In genomic region chr17:35433075-35433894, GRCh38 we compare ENCODE assay signal across 8 cellular contexts. TPM values are rescaled to one million over a fixed set of nuclear protein-coding genes. Genes with fewer than 3 reads are reported as not detected.
DNase-seq lines count a peak whose midpoint lies in the region; ATAC-seq, FAIRE-seq and TF ChIP-seq lines count a peak whose summit lies in the region.

No MANE protein-coding gene starts in this region.

- no peak for TF ChIP-seq POLR2A in gastrocnemius medialis (IDR thresholded peaks at IDR 0.05)

- TF ChIP-seq CTCF in astrocyte (IDR thresholded peaks at IDR 0.05; ENCODE audit: insufficient read depth, low read depth, low read length) (peak; percentile 15), hepatocyte (IDR thresholded peaks at IDR 0.05; ENCODE audit: poor library complexity) (no peak), gastrocnemius medialis (IDR thresholded peaks at IDR 0.05 in 4 of 5, conservative IDR thresholded peaks at IDR 0.05 in 1 of 5) (no peak)

- peak; percentile 24 to 81 (median 30) for DNase-seq in CD4-positive, alpha-beta memory T cell
- DNase-seq in T-helper 17 cell (no peak), astrocyte (ENCODE audit: low read depth) (peak; percentile 99), hepatocyte (ENCODE audit: low spot score) (peak; percentile 94), gastrocnemius medialis (peak; percentile 41 to 59), DMS79 (lab: John Stamatoyannopoulos, UW) (no peak)

- in situ Hi-C loops in gastrocnemius medialis (cut with MboI; ENCODE audit: low sequenced_read_pairs in 4 of 4), result loop anchor here in 1 of 4 donors (25.0 kb wide), 1 partner anchor 104 kb away; the partner anchor contains the start of gene SLFN12L

- H3K27me3 ChIP-seq in CD4-positive, alpha-beta memory T cell (ENCODE audit: insufficient read depth, low read length), result no peaks in the 10 kb centered on the region
- H3K27me3 ChIP-seq in astrocyte (ENCODE audit: insufficient read depth, low read length) (no peaks in the 10 kb centered on the region), hepatocyte (no peaks in the 10 kb centered on the region), gastrocnemius medialis (peaks cover 7 to 13% (median 13%) of the 10 kb centered on the region in 3 donors)

- no peaks in the 10 kb centered on the region for H3K9me2 ChIP-seq in hepatocyte (replicated peaks; ENCODE audit: insufficient read depth)

- H3K4me3 Mint-ChIP-seq in CD4-positive, alpha-beta memory T cell, result peak overlapping the region; percentile 93 to 100 (median 97)
- peak overlapping the region; percentile 98 for H3K4me3 Mint-ChIP-seq in T-helper 17 cell
- H3K4me3 Mint-ChIP-seq in astrocyte (ENCODE audit: unreplicated experiment), result peak overlapping the region; percentile 97

- H3K9me3 Mint-ChIP-seq in CD4-positive, alpha-beta memory T cell, result peaks cover 0 to 2% (median 0%) of the 10 kb centered on the region in 8 donors
- no peaks in the 10 kb centered on the region for H3K9me3 Mint-ChIP-seq in astrocyte (ENCODE audit: unreplicated experiment)

- CTCF ChIA-PET in CD4-positive, alpha-beta memory T cell (lab: Charles Lee; ENCODE audit: partially characterized antibody), result interaction anchor here (0.6 to 2.2 kb wide), 6 partner anchors 15 to 171 kb away, joined by 3 to 10 read pairs (median 6); partner anchors contain the start of gene SLFN13

- WGBS in hepatocyte (ENCODE audit: low lambda C conversion rate, missing lambda C conversion rate), result 31% methylated on average over 19 of the region's 19 CpGs

- H4K20me1 ChIP-seq in astrocyte (ENCODE audit: insufficient read depth, low read length), result peaks cover 27% of the 10 kb centered on the region
- H4K20me1 ChIP-seq in hepatocyte (ENCODE audit: insufficient read depth, poor library complexity, severe bottlenecking), result no peaks in the 10 kb centered on the region

- peak overlapping the region; percentile 79 to 83 for H3K4me3 ChIP-seq in CD4-positive, alpha-beta memory T cell (ENCODE audit: low read length in 2 of 2)
- H3K4me3 ChIP-seq in astrocyte (ENCODE audit: insufficient read depth, low read depth, low read length) (peak overlapping the region; percentile 83), hepatocyte (peak overlapping the region; percentile 32), gastrocnemius medialis (peak overlapping the region; percentile 53 to 67 (median 58))

- POLR2A ChIA-PET in CD4-positive, alpha-beta memory T cell (lab: Charles Lee; ENCODE audit: partially characterized antibody), result interaction anchor here (0.6 to 2.6 kb wide), 17 partner anchors 15 to 273 kb away, joined by 3 to 39 read pairs (median 5); partner anchors contain the start of genes PEX12, SLFN11, SLFN12L and SLFN13

- H3K27ac Mint-ChIP-seq in CD4-positive, alpha-beta memory T cell, result peak overlapping the region; percentile 70 to 97 (median 91)
- H3K27ac Mint-ChIP-seq in T-helper 17 cell (peak overlapping the region; percentile 94), astrocyte (ENCODE audit: unreplicated experiment) (peak overlapping the region; percentile 99)

- no peaks in the 10 kb centered on the region for H3K9me3 ChIP-seq in CD4-positive, alpha-beta memory T cell (ENCODE audit: control insufficient read depth in 1 of 2, low read length in 2 of 2)
- H3K9me3 ChIP-seq in T-helper 17 cell (ENCODE audit: control insufficient read depth, low read length, poor library complexity, severe bottlenecking) (no peaks in the 10 kb centered on the region), astrocyte (ENCODE audit: insufficient read depth, low read depth, low read length) (no peaks in the 10 kb centered on the region), hepatocyte (ENCODE audit: low read depth) (no peaks in the 10 kb centered on the region), gastrocnemius medialis (no peaks in the 10 kb centered on the region)

- H3K79me2 ChIP-seq in astrocyte (ENCODE audit: insufficient read depth, low read length) (peaks cover 39% of the 10 kb centered on the region), hepatocyte (peaks cover 16% of the 10 kb centered on the region)

- peak; percentile 60 for ATAC-seq in HG02885 (IDR thresholded peaks at IDR 0.05; ENCODE audit: poor library complexity, unreplicated experiment)
- ATAC-seq in T-helper 17 cell, result peak; percentile 62
- peak; percentile 68 to 72 for ATAC-seq in gastrocnemius medialis
- ATAC-seq in GM19467 (IDR thresholded peaks at IDR 0.05; ENCODE audit: unreplicated experiment), result no peak

- peaks cover 39% of the 10 kb centered on the region for H3K4me1 ChIP-seq in CD4-positive, alpha-beta memory T cell (ENCODE audit: insufficient read depth, low read length)
- H3K4me1 ChIP-seq in astrocyte (ENCODE audit: insufficient read depth, low read length), result peaks cover 14% of the 10 kb centered on the region
- peaks cover 8% of the 10 kb centered on the region for H3K4me1 ChIP-seq in hepatocyte (ENCODE audit: insufficient read depth)
- H3K4me1 ChIP-seq in gastrocnemius medialis, result peaks cover 0 to 8% of the 10 kb centered on the region in 2 donors

- H3K9ac ChIP-seq in astrocyte (ENCODE audit: low read length), result peak overlapping the region; percentile 85

- intact Hi-C loops in CD4-positive, alpha-beta memory T cell (cut with micrococcal nuclease), result loop anchor here (2.0 kb wide), 4 partner anchors 54 to 120 kb away; partner anchors contain the start of gene SLFN11
- intact Hi-C loops in gastrocnemius medialis (cut with DNase I; ENCODE audit: low total_unique reads), result loop anchor here (5.0 to 10.0 kb wide), 2 partner anchors 58 to 99 kb away; partner anchors contain the start of gene SLFN11

- peaks cover 0 to 8% of the 10 kb centered on the region in 2 donors for H3K36me3 Mint-ChIP-seq in CD4-positive, alpha-beta memory T cell
- H3K36me3 Mint-ChIP-seq in T-helper 17 cell (ENCODE audit: low read depth) (peaks cover 2% of the 10 kb centered on the region), astrocyte (ENCODE audit: low read depth, unreplicated experiment) (peaks cover 5% of the 10 kb centered on the region)

- peak overlapping the region; percentile 91 for H3K4me2 ChIP-seq in astrocyte (ENCODE audit: low read length)
- H3K4me2 ChIP-seq in hepatocyte, result peak overlapping the region; percentile 72

- H3K36me3 ChIP-seq in CD4-positive, alpha-beta memory T cell (ENCODE audit: insufficient read depth, low read length), result no peaks in the 10 kb centered on the region
- H3K36me3 ChIP-seq in astrocyte (ENCODE audit: insufficient read depth, low read length) (no peaks in the 10 kb centered on the region), hepatocyte (replicated peaks; ENCODE audit: insufficient read depth, low read depth) (no peaks in the 10 kb centered on the region), gastrocnemius medialis (no peaks in the 10 kb centered on the region)

- peak overlapping the region; percentile 49 for H2AFZ ChIP-seq in astrocyte (ENCODE audit: low read depth, low read length)
- peak overlapping the region; percentile 57 for H2AFZ ChIP-seq in hepatocyte

- peak overlapping the region; percentile 61 for H3K27ac ChIP-seq in CD4-positive, alpha-beta memory T cell (ENCODE audit: low read depth, low read length)
- H3K27ac ChIP-seq in astrocyte (ENCODE audit: low read depth, low read length) (peak overlapping the region; percentile 91), hepatocyte (peak overlapping the region; percentile 92), gastrocnemius medialis (peak overlapping the region; percentile 72 to 78 (median 75))

- H3K27me3 Mint-ChIP-seq in CD4-positive, alpha-beta memory T cell, result no peaks in the 10 kb centered on the region
- H3K27me3 Mint-ChIP-seq in T-helper 17 cell (no peaks in the 10 kb centered on the region), astrocyte (ENCODE audit: low read depth, unreplicated experiment) (no peaks in the 10 kb centered on the region)

- peaks cover 27 to 60% (median 42%) of the 10 kb centered on the region in 4 donors for H3K4me1 Mint-ChIP-seq in CD4-positive, alpha-beta memory T cell
- H3K4me1 Mint-ChIP-seq in T-helper 17 cell (peaks cover 31% of the 10 kb centered on the region), astrocyte (ENCODE audit: low read depth, unreplicated experiment) (peaks cover 30% of the 10 kb centered on the region)

- FAIRE-seq in astrocyte (lab: Jason Lieb, UNC), result peak; percentile 97

RNA-seq across cellular contexts. Expression of gene SLFN12, which starts 1.0 kb away (rescaled TPM):
- total RNA-seq in CD4-positive, alpha-beta memory T cell, result 1 to 10 TPM; 6.5 to 8.9 TPM
- polyA plus RNA-seq in CD4-positive, alpha-beta memory T cell, result 1 to 10 TPM in 1 of 2 donors, under 1 TPM in 1; 0.75 to 2.0 TPM
- 1 to 10 TPM; 5.3 to 5.4 TPM for total RNA-seq in T-helper 17 cell
- total RNA-seq in astrocyte, result 39.3 and 52.5 TPM in 2 replicates
- total RNA-seq in hepatocyte, result 5.1 and 7.8 TPM in 2 replicates
- polyA plus RNA-seq in hepatocyte, result 2.7 and 3.1 TPM in 2 replicates
- total RNA-seq in gastrocnemius medialis, result 1 to 10 TPM in 2 of 4 donors, under 1 TPM in 2; 0.76 to 2.2 (median 1.3) TPM

RNA-seq across cellular contexts. Expression of gene SLFN13, which starts 15.3 kb away (rescaled TPM):
- total RNA-seq in CD4-positive, alpha-beta memory T cell, result 10 to 100 TPM; 24.6 to 27.3 TPM
- 1 to 10 TPM; 5.4 to 5.9 TPM for polyA plus RNA-seq in CD4-positive, alpha-beta memory T cell
- total RNA-seq in T-helper 17 cell (10 to 100 TPM; 28.1 to 36.5 TPM), astrocyte (1.5 and 2.7 TPM in 2 replicates), hepatocyte (3.9 and 5.5 TPM in 2 replicates), gastrocnemius medialis (1 to 10 TPM in 1 of 4 donors, under 1 TPM in 3; 0.05 to 1.2 (median 0.32) TPM)
- 1.5 and 2.2 TPM in 2 replicates for polyA plus RNA-seq in hepatocyte

RNA-seq across cellular contexts. Expression of gene SLFN11, which starts 59.9 kb away (rescaled TPM):
- total RNA-seq in CD4-positive, alpha-beta memory T cell, result 10 to 100 TPM; 72.4 to 74.2 TPM
- 10 to 100 TPM in 1 of 2 donors, 1 to 10 TPM in 1; 6.6 to 13.6 TPM for polyA plus RNA-seq in CD4-positive, alpha-beta memory T cell
- total RNA-seq in T-helper 17 cell (10 to 100 TPM; 21.0 to 26.7 TPM), astrocyte (0.25 and 0.75 TPM in 2 replicates), hepatocyte (6.3 and 8.3 TPM in 2 replicates), gastrocnemius medialis (10 to 100 TPM in 2 of 4 donors, 1 to 10 TPM in 2; 8.9 to 11.8 (median 10.0) TPM)
- polyA plus RNA-seq in hepatocyte, result 1.4 and 2.5 TPM in 2 replicates

Comparison
In these comparisons a context has a peak if more than half of its experiments do, and no peak if none do; other contexts are left out.
1. DNase-seq: peak in CD4-positive, alpha-beta memory T cell (5 of 5), astrocyte (single experiment), hepatocyte (single experiment) and gastrocnemius medialis (2 of 2); none in T-helper 17 cell (0 of 3) and DMS79 (single experiment).
2. H3K4me3 ChIP-seq: peak in every context shown above with its lines; median percentile 83 in astrocyte; 81 in CD4-positive, alpha-beta memory T cell; 58 in gastrocnemius medialis; 32 in hepatocyte.
3. Peak in every context shown above with its lines, with median percentiles within 50 percentile points of each other: H3K27ac ChIP-seq, H3K27ac Mint-ChIP-seq and H3K4me3 Mint-ChIP-seq.